Comparison of ENCODE assay signal across 3 cellular contexts in the genomic region with DNA sequence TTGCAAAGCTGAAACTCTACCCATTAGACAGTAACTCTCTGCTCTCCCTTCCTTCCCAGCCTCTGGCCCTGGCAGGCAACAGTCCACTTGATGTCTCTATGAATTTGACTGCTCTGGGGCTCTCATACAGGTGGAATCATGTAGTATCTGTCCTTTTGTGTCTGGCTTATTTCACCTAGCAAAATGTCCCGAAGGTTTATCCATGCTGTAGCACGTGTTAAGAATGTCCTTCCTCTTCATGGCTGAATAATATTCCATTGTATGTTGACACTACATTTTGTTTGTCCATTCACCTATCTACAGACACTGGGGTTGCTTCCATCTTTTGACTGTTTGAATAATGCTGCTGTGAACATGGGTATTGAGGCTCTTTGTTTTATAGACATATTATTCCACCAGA.
A peak's percentile ranks its signal among the peaks of the same experiment; 100 is the strongest.
TF ChIP-seq lines count a peak whose summit lies in the region.

No MANE protein-coding gene starts in this region.

TF ChIP-seq in HEK293, 187 proteins besides CTCF, POLR2A, EP300 and RAD21:
- TF ChIP-seq ZNF707 (tag by site-specific recombination; IDR thresholded peaks at IDR 0.05) (no peak), MYNN (tag by site-specific recombination; IDR thresholded peaks at IDR 0.05; ENCODE audit: borderline replicate concordance) (no peak), ZNF146 (tag by site-specific recombination; IDR thresholded peaks at IDR 0.05) (peak; percentile 67), ZNF560 (tag by site-specific recombination; IDR thresholded peaks at IDR 0.05; ENCODE audit: borderline replicate concordance) (no peak), ZNF626 (tag by site-specific recombination; IDR thresholded peaks at IDR 0.05) (no peak)

TF ChIP-seq in IMR-90, 13 proteins besides CTCF, POLR2A, EP300 and RAD21:
- TF ChIP-seq CHD1 (IDR thresholded peaks at IDR 0.05; ENCODE audit: low read depth, low read length) = no peak
- no peak for TF ChIP-seq RCOR1 (IDR thresholded peaks at IDR 0.05; ENCODE audit: insufficient replicate concordance, low read length)
- TF ChIP-seq ELK1 (IDR thresholded peaks at IDR 0.05; ENCODE audit: borderline replicate concordance, low read depth, low read length) = no peak
- no peak for TF ChIP-seq CEBPB (IDR thresholded peaks at IDR 0.05; ENCODE audit: low read depth, low read length)
- no peak for TF ChIP-seq MXI1 (IDR thresholded peaks at IDR 0.05; ENCODE audit: borderline replicate concordance, low read depth, low read length)
- no peak for TF ChIP-seq FOS (IDR thresholded peaks at IDR 0.05; ENCODE audit: low read depth, low read length)
- TF ChIP-seq USF2 (IDR thresholded peaks at IDR 0.05; ENCODE audit: low read depth, low read length) = no peak
- TF ChIP-seq SMC3 (IDR thresholded peaks at IDR 0.05; ENCODE audit: low read depth, low read length) = no peak
- TF ChIP-seq RFX5 (IDR thresholded peaks at IDR 0.05; ENCODE audit: low read depth, low read length) = no peak
- no peak for TF ChIP-seq NFE2L2 (IDR thresholded peaks at IDR 0.05; ENCODE audit: low read depth, low read length)
- TF ChIP-seq MAFK (IDR thresholded peaks at IDR 0.05; ENCODE audit: low read depth, low read length) = no peak
- no peak for TF ChIP-seq BHLHE40 (IDR thresholded peaks at IDR 0.05; ENCODE audit: low read depth, low read length)
- TF ChIP-seq MAZ (IDR thresholded peaks at IDR 0.05; ENCODE audit: borderline replicate concordance, low read depth, low read length) = no peak
TF ChIP-seq in IMR-90: peak in this region for 0.

TF ChIP-seq in SK-N-SH, 30 proteins besides CTCF, POLR2A, EP300 and RAD21:
- TF ChIP-seq, protein P1, sequence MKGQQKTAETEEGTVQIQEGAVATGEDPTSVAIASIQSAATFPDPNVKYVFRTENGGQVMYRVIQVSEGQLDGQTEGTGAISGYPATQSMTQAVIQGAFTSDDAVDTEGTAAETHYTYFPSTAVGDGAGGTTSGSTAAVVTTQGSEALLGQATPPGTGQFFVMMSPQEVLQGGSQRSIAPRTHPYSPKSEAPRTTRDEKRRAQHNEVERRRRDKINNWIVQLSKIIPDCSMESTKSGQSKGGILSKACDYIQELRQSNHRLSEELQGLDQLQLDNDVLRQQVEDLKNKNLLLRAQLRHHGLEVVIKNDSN (IDR thresholded peaks at IDR 0.05; ENCODE audit: borderline replicate concordance, low read depth) = no peak
- TF ChIP-seq TEAD4 (IDR thresholded peaks at IDR 0.05; ENCODE audit: borderline replicate concordance, insufficient read depth) = no peak
- TF ChIP-seq IRF3 (IDR thresholded peaks at IDR 0.05; ENCODE audit: low read depth, low read length) = no peak
- TF ChIP-seq YY1 (IDR thresholded peaks at IDR 0.05; ENCODE audit: low read depth) = no peak
- no peak for TF ChIP-seq MEF2A (IDR thresholded peaks at IDR 0.05; ENCODE audit: borderline replicate concordance, low read depth)
- no peak for TF ChIP-seq POLR2AphosphoS5 (IDR thresholded peaks at IDR 0.05; ENCODE audit: low read depth, low read length)
- TF ChIP-seq FOXJ3 (CRISPR knock-in tag; IDR thresholded peaks at IDR 0.05) = no peak
- no peak for TF ChIP-seq NFIC (IDR thresholded peaks at IDR 0.05; ENCODE audit: borderline replicate concordance)
- TF ChIP-seq NRF1 (IDR thresholded peaks at IDR 0.05; ENCODE audit: low read depth, low read length) = no peak
TF ChIP-seq in SK-N-SH: peak in this region for 0.
